12 cellular contexts compared by ENCODE assay signal in the genomic region with DNA sequence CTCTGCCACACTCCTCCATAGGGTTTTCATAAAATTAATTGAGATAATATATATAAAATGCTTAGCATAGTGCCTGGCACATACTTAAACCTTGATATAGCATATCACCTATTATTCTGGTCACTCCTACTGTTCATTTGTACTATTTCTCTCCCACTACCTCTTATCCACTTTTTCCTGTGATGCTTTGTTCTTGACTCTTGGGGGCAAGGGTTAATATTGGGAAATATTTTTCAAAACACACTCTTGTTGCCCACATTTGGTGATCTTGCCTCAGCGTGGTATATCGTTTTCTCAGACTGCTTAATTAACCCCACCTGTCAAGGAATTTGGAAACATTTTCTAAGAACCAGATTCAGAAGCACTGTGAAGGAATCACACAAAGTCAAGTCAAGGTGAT. TPM values are rescaled to one million over a fixed set of nuclear protein-coding genes. Genes with fewer than 3 reads are reported as not detected.
"Had no signal": no experiment of that assay in that cellular context is flagged by ENCODE, and none has a peak within 500 bp of the region (broad histone marks: within the 10 kb centered on the region; RNA-seq: fewer than 3 reads in every experiment).

No MANE protein-coding gene starts in this region.

- H3K9me3 ChIP-seq: HAP-1 had no signal

- H3K9ac ChIP-seq: GM23248 had no signal

- H2AFZ ChIP-seq: GM23248, GM23338 had no signal

- FAIRE-seq: H1, H54 had no signal

- DNase-seq: GM23248, GOT3, H7, H9, HCEC 1CT, HFFc6 had no signal

- H3K27ac ChIP-seq: GM23248 had no signal

- H3K36me3 ChIP-seq: HAP-1 had no signal

- ATAC-seq: GM23338, HCT116 had no signal

- H3K4me3 ChIP-seq: GM23248, GM23338, HAP-1 had no signal

- H3K4me1 ChIP-seq: HAP-1 had no signal

- H3K4me2 ChIP-seq: GM23338 had no signal

RNA-seq across cellular contexts. Expression of gene SERPINA7, which starts 16.3 kb away (rescaled TPM):
- total RNA-seq: GM23248, GM23338, H1, H4, H7, H9, HFFc6 had no signal
- polyA plus RNA-seq: GM23248, GM23338, H1 had no signal
